ENCODE assay signal across 18 cellular contexts in the genomic region with DNA sequence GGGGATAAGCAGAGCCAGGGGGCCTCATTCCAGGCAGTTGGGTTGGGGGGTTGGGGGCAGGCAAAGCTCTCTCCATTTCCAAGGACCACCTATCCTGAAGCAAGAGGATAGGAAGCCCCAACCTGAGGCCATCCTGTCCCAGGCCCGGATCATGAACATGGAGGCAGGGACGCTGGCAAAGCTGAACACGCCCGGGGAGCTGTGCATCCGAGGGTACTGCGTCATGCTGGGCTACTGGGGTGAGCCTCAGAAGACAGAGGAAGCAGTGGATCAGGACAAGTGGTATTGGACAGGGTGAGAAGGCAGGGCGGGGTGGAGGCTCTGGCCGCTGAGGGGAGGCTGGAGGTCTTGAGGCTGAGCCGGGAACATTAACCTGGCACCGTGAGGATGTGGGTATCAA. TPM values are rescaled to one million over a fixed set of nuclear protein-coding genes. Genes with fewer than 3 reads are reported as not detected.
DNase-seq lines count a peak whose midpoint lies in the region; ATAC-seq and TF ChIP-seq lines count a peak whose summit lies in the region.
"Had no signal": no experiment of that assay in that cellular context is flagged by ENCODE, and none has a peak within 500 bp of the region (broad histone marks: within the 10 kb centered on the region; RNA-seq: fewer than 3 reads in every experiment).

No MANE protein-coding gene starts in this region.

- no CpG with 5 or more reads among the region's 10 CpGs for WGBS in neuronal stem cell (ENCODE audit: extremely low coverage in 2 of 2, insufficient read length in 2 of 2, insufficient replicate concordance in 1 of 2), 2 donors

- no peak overlapping the region for H3K23ac ChIP-seq in neuronal stem cell (ENCODE audit: low read depth, low read length, poor library complexity)

- no peak overlapping the region for H4K8ac ChIP-seq in neuronal stem cell (ENCODE audit: low read depth, low read length)

- peak overlapping the region; percentile 41 for H3K27ac Mint-ChIP-seq in T-helper 17 cell
- H3K27ac Mint-ChIP-seq in endothelial cell (ENCODE audit: unreplicated experiment) = no peak overlapping the region
- H3K27ac Mint-ChIP-seq: CD8-positive, alpha-beta memory T cell; GM23338 had no signal

- no peak overlapping the region for H3K4me3 Mint-ChIP-seq in T-helper 17 cell
- H3K4me3 Mint-ChIP-seq in endothelial cell (ENCODE audit: unreplicated experiment) = no peak overlapping the region
- H3K4me3 Mint-ChIP-seq: CD8-positive, alpha-beta memory T cell; GM23338 had no signal

- H3K4me3 ChIP-seq in lower lobe of right lung (no peak overlapping the region), neuronal stem cell (ENCODE audit: low read length in 2 of 2) (no peak overlapping the region), skeletal muscle tissue (ENCODE audit: low read length in 3 of 3) (peak overlapping the region in 1 of 3 donors; percentile 17)
- H3K4me3 ChIP-seq: BLaER1, GM23338 had no signal

- H3K9ac ChIP-seq in neuronal stem cell (ENCODE audit: low read depth, low read length, poor library complexity) (no peak overlapping the region), skeletal muscle tissue (ENCODE audit: low read depth in 1 of 3, low read length in 3 of 3) (peak overlapping the region in 1 of 3 donors; percentile 69)
- H3K9ac ChIP-seq: BLaER1 had no signal

- H3K36me3 ChIP-seq in lower lobe of right lung = peaks cover 27% of the 10 kb centered on the region
- H3K36me3 ChIP-seq in neuronal stem cell (replicated peaks in 1 of 2; ENCODE audit: control insufficient read depth in 2 of 2, insufficient read depth in 2 of 2, low read length in 2 of 2) = no peaks in the 10 kb centered on the region
- peaks cover 5 to 10% (median 7%) of the 10 kb centered on the region in 3 donors for H3K36me3 ChIP-seq in skeletal muscle tissue (ENCODE audit: control insufficient read depth in 3 of 3, insufficient read depth in 3 of 3, low read length in 3 of 3)

- H2BK120ac ChIP-seq in neuronal stem cell (ENCODE audit: low read depth, low read length) = no peak overlapping the region

- no peak overlapping the region for H2AK5ac ChIP-seq in neuronal stem cell (ENCODE audit: low read depth, low read length)

- intact Hi-C loops in lower lobe of right lung (cut with DNase I) = no loop called here

- H3K18ac ChIP-seq in neuronal stem cell (ENCODE audit: low read length) = peak overlapping the region; percentile 13

- DNase-seq in T-helper 17 cell (no peak), lower lobe of right lung (peak; percentile 15), neuronal stem cell (ENCODE audit: low spot score) (no peak), NCI-H774 (lab: John Stamatoyannopoulos, UW) (no peak), endothelial cell (ENCODE audit: low spot score) (no peak), UCSD-AML1 (lab: John Stamatoyannopoulos, UW; ENCODE audit: unreplicated experiment) (no peak)
- DNase-seq: 8988T; AML-193; Caco-2; CD8-positive, alpha-beta memory T cell; DND-41; GDM1 had no signal

- H3K27me3 Mint-ChIP-seq in T-helper 17 cell (peaks cover 13% of the 10 kb centered on the region), endothelial cell (ENCODE audit: unreplicated experiment) (peaks cover 19% of the 10 kb centered on the region)

- H3K9me3 ChIP-seq in T-helper 17 cell (ENCODE audit: control insufficient read depth, low read length, poor library complexity, severe bottlenecking) (no peaks in the 10 kb centered on the region), lower lobe of right lung (no peaks in the 10 kb centered on the region), neuronal stem cell (replicated peaks in 1 of 2; ENCODE audit: control insufficient read depth in 2 of 2, insufficient read depth in 1 of 2, low read depth in 1 of 2, low read length in 2 of 2) (peaks cover 4 to 8% of the 10 kb centered on the region in 2 donors), skeletal muscle tissue (ENCODE audit: control insufficient read depth in 3 of 3, low read length in 3 of 3) (no peaks in the 10 kb centered on the region)
- H3K9me3 ChIP-seq: BLaER1, Caco-2 had no signal

- H3K27me3 ChIP-seq in lower lobe of right lung (ENCODE audit: low read depth) = peaks cover 11% of the 10 kb centered on the region
- peaks cover 16 to 90% (median 49%) of the 10 kb centered on the region in 3 experiments for H3K27me3 ChIP-seq in neuronal stem cell (ENCODE audit: control insufficient read depth in 3 of 3, insufficient read depth in 3 of 3, low read depth in 1 of 3, low read length in 3 of 3)
- H3K27me3 ChIP-seq in skeletal muscle tissue (ENCODE audit: control insufficient read depth in 3 of 3, insufficient read depth in 3 of 3, low read length in 3 of 3) = peaks cover 0 to 11% (median 9%) of the 10 kb centered on the region in 3 donors

- H3K4me1 Mint-ChIP-seq in T-helper 17 cell = peaks cover 7% of the 10 kb centered on the region
- H3K4me1 Mint-ChIP-seq in endothelial cell (ENCODE audit: unreplicated experiment) = peaks cover 5% of the 10 kb centered on the region

- no peak overlapping the region for H3K4me2 ChIP-seq in neuronal stem cell (ENCODE audit: insufficient read depth, low read length, poor library complexity, severe bottlenecking)
- H3K4me2 ChIP-seq: GM23338 had no signal

- H3K27ac ChIP-seq in lower lobe of right lung (no peak overlapping the region), neuronal stem cell (replicated peaks; ENCODE audit: low read length) (no peak overlapping the region), skeletal muscle tissue (ENCODE audit: low read depth, low read length) (peak overlapping the region; percentile 47)
- H3K27ac ChIP-seq: BLaER1 had no signal

- H3K36me3 Mint-ChIP-seq in T-helper 17 cell (ENCODE audit: low read depth) = peaks cover 7% of the 10 kb centered on the region
- peaks cover 36% of the 10 kb centered on the region for H3K36me3 Mint-ChIP-seq in endothelial cell (ENCODE audit: low read depth, unreplicated experiment)

- H3K79me1 ChIP-seq in neuronal stem cell (ENCODE audit: low read depth, low read length) = no peaks in the 10 kb centered on the region

- H2AFZ ChIP-seq in neuronal stem cell (ENCODE audit: low read length) = no peak overlapping the region
- H2AFZ ChIP-seq: GM23338 had no signal

- no peak for TF ChIP-seq CTCF in lower lobe of right lung (IDR thresholded peaks at IDR 0.05)
- no peak for TF ChIP-seq CTCF in endothelial cell (IDR thresholded peaks at IDR 0.05; ENCODE audit: unreplicated experiment)

- peak overlapping the region; percentile 24 for H2BK15ac ChIP-seq in neuronal stem cell (ENCODE audit: low read length)

- no peak for ATAC-seq in T-helper 17 cell
- ATAC-seq in lower lobe of right lung = no peak
- ATAC-seq in HG03280 (IDR thresholded peaks at IDR 0.05; ENCODE audit: unreplicated experiment) = no peak
- ATAC-seq: GM23338 had no signal

- no peak overlapping the region for H3K4ac ChIP-seq in neuronal stem cell (ENCODE audit: low read length)

- no peak overlapping the region for H4K91ac ChIP-seq in neuronal stem cell (ENCODE audit: low read depth, low read length, poor library complexity)

- no peaks in the 10 kb centered on the region for H3K9me3 Mint-ChIP-seq in endothelial cell (ENCODE audit: unreplicated experiment)
- H3K9me3 Mint-ChIP-seq: CD8-positive, alpha-beta memory T cell; GM23338 had no signal

- H3K4me1 ChIP-seq in lower lobe of right lung = peaks cover 13% of the 10 kb centered on the region
- peaks cover 0 to 8% of the 10 kb centered on the region in 2 donors for H3K4me1 ChIP-seq in neuronal stem cell (ENCODE audit: control insufficient read depth in 2 of 2, insufficient read depth in 1 of 2, low read depth in 1 of 2, low read length in 2 of 2)
- H3K4me1 ChIP-seq in skeletal muscle tissue (ENCODE audit: control insufficient read depth in 3 of 3, insufficient read depth in 3 of 3, low read length in 3 of 3) = peaks cover 45 to 56% (median 47%) of the 10 kb centered on the region in 3 donors

- peak overlapping the region; percentile 79 for H3K14ac ChIP-seq in neuronal stem cell (ENCODE audit: low read length)

- H2BK12ac ChIP-seq in neuronal stem cell (ENCODE audit: low read length) = no peak overlapping the region

- no peak overlapping the region for H2BK5ac ChIP-seq in neuronal stem cell (ENCODE audit: low read length)

RNA-seq across cellular contexts. Expression of a gene that starts 3.6 kb away (rescaled TPM):
- total RNA-seq in T-helper 17 cell (not detected), lower lobe of right lung (not detected), skeletal muscle tissue (1.6 TPM), endothelial cell (ENCODE audit: unreplicated experiment) (not detected)
- polyA plus RNA-seq in neuronal stem cell (2013, experiment 1 of 2) = not detected
- polyA plus RNA-seq in neuronal stem cell (2013, experiment 2 of 2) = 0.04 TPM
- total RNA-seq: Caco-2; CD8-positive, alpha-beta memory T cell; GM23338; H7; HT-29 had no signal
- polyA plus RNA-seq: CD8-positive, alpha-beta memory T cell had no signal

RNA-seq across cellular contexts. Expression of a gene that starts 6.4 kb away (rescaled TPM):
- total RNA-seq in T-helper 17 cell = 10 to 100 TPM; 49.2 to 59.6 TPM
- 29.2 TPM for total RNA-seq in lower lobe of right lung
- polyA plus RNA-seq in neuronal stem cell (2013, experiment 1 of 2) = 8.9 TPM
- polyA plus RNA-seq in neuronal stem cell (2013, experiment 2 of 2) = 8.5 TPM
- 12.0 TPM for total RNA-seq in skeletal muscle tissue
- 25.9 TPM for total RNA-seq in endothelial cell (ENCODE audit: unreplicated experiment)

RNA-seq across cellular contexts. Expression of a gene that starts 36.0 kb away (rescaled TPM):
- total RNA-seq in T-helper 17 cell (1 to 10 TPM; 1.2 to 1.3 TPM), lower lobe of right lung (3.8 TPM), skeletal muscle tissue (under 0.01 TPM), endothelial cell (ENCODE audit: unreplicated experiment) (0.72 TPM)
- 1.8 TPM for polyA plus RNA-seq in neuronal stem cell (2013, experiment 1 of 2)
- 2.2 TPM for polyA plus RNA-seq in neuronal stem cell (2013, experiment 2 of 2)
- total RNA-seq: HT-29 had no signal
- polyA plus RNA-seq: CD8-positive, alpha-beta memory T cell had no signal

RNA-seq across cellular contexts. Expression of a gene that starts 46.3 kb away (rescaled TPM):
- total RNA-seq in T-helper 17 cell = 10 to 100 TPM; 16.4 to 21.8 TPM
- 70.4 TPM for total RNA-seq in lower lobe of right lung
- polyA plus RNA-seq in neuronal stem cell (2013, experiment 1 of 2) = 12.5 TPM
- polyA plus RNA-seq in neuronal stem cell (2013, experiment 2 of 2) = 13.0 TPM
- total RNA-seq in skeletal muscle tissue = 51.1 TPM
- total RNA-seq in endothelial cell (ENCODE audit: unreplicated experiment) = 51.0 TPM
